In the genomic region with DNA sequence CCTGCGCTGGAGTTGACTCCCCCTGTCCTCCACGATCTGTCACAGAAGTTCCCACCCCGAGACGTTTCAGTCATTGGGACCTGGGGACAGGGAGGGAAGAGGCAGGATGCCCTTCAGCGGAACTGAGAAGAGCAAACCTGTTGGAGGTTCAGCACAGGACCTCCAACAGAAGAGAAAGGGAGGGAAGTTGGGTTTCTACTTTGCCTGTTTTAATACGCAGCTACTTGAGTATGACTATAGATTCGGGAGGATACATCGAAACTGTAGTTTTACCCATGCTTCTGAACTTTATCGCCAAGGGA, we compare ENCODE assay signal across 8 cellular contexts. TPM values are rescaled to one million over a fixed set of nuclear protein-coding genes. Genes with fewer than 3 reads are reported as not detected.
A peak's percentile ranks its signal among the peaks of the same experiment; 100 is the strongest.
DNase-seq lines count a peak whose midpoint lies in the region; ATAC-seq, FAIRE-seq and TF ChIP-seq lines count a peak whose summit lies in the region.

No MANE protein-coding gene starts in this region.

- H3K4me3 ChIP-seq in AG10803 (ENCODE audit: low read length) (peak overlapping the region; percentile 93), GM23338 (peak overlapping the region; percentile 70), keratinocyte (ENCODE audit: control insufficient read depth in 2 of 3, extremely low read depth in 1 of 3, insufficient read depth in 2 of 3, low read depth in 1 of 3, low read length in 3 of 3) (peak overlapping the region; percentile 47 to 73 (median 59))

- H3K27me3 Mint-ChIP-seq in GM23338 (ENCODE audit: insufficient read depth, low read depth, poor library complexity), result peaks cover 51% of the 10 kb centered on the region
- no peaks in the 10 kb centered on the region for H3K27me3 Mint-ChIP-seq in activated T-helper 17 cell treated with anti-CD3 and anti-CD28 coated beads, Interleukin-2, amount 50 U/mL, for 72 hours

- ATAC-seq in GM23338 (no peak), HG02763 (IDR thresholded peaks at IDR 0.05; ENCODE audit: unreplicated experiment) (no peak)
- no peak for ATAC-seq in activated T-helper 17 cell treated with anti-CD3 and anti-CD28 coated beads, Interleukin-2, amount 50 U/mL, for 72 hours (replicated peaks)

- peaks cover 29% of the 10 kb centered on the region; the same call in 1 of the 2 replicates for H3F3A ChIP-seq in GM23338 (replicated peaks; ENCODE audit: low read depth)

- peaks cover 50% of the 10 kb centered on the region for H3K4me1 Mint-ChIP-seq in GM23338
- H3K4me1 Mint-ChIP-seq in activated T-helper 17 cell treated with anti-CD3 and anti-CD28 coated beads, Interleukin-2, amount 50 U/mL, for 72 hours, result peaks cover 11% of the 10 kb centered on the region

- H3K27ac ChIP-seq in GM23338 (ENCODE audit: low read depth) (peak overlapping the region; percentile 99), keratinocyte (ENCODE audit: control insufficient read depth, insufficient read depth, low read length) (peak overlapping the region; percentile 95), temporal lobe (ENCODE audit: low read depth, low read length) (peak overlapping the region; percentile 61)

- DNase-seq in AG10803 (ENCODE audit: low read depth) (no peak), GM23338 (ENCODE audit: low spot score) (peak; percentile 44), keratinocyte (ENCODE audit: low read depth, low spot score) (no peak), globus pallidus (ENCODE audit: low spot score) (no peak)
- DNase-seq in activated CD8-positive, alpha-beta memory T cell treated with anti-CD3 and anti-CD28 coated beads, Interleukin-2, amount 50 U/mL, for 48 hours, result no peak

- H3K79me2 ChIP-seq in GM23338 (replicated peaks; ENCODE audit: insufficient read depth) (peaks cover 28% of the 10 kb centered on the region), keratinocyte (ENCODE audit: control insufficient read depth, insufficient read depth, low read length) (peaks cover 33% of the 10 kb centered on the region)

- H3K9me2 ChIP-seq in GM23338 (ENCODE audit: insufficient read depth), result no peaks in the 10 kb centered on the region

- dilution Hi-C loops in keratinocyte (cut with MboI; ENCODE audit: extremely low pct_ligation_motif_present, low sequenced_read_pairs), result no loop called here

- H2AFZ ChIP-seq in GM23338 (no peak overlapping the region), keratinocyte (ENCODE audit: control insufficient read depth, low read length) (peak overlapping the region; percentile 0)

- no peaks in the 10 kb centered on the region for H3K9me1 ChIP-seq in keratinocyte (ENCODE audit: control insufficient read depth, extremely low read depth, insufficient read depth, low read length)

- H3K27me3 ChIP-seq in GM23338 (ENCODE audit: insufficient read depth) (peaks cover 50% of the 10 kb centered on the region), keratinocyte (ENCODE audit: control insufficient read depth, extremely low read depth, insufficient read depth, low read length) (no peaks in the 10 kb centered on the region)

- peaks cover 29% of the 10 kb centered on the region for H3K36me3 Mint-ChIP-seq in GM23338 (ENCODE audit: low read depth)
- peaks cover 32% of the 10 kb centered on the region for H3K36me3 Mint-ChIP-seq in activated T-helper 17 cell treated with anti-CD3 and anti-CD28 coated beads, Interleukin-2, amount 50 U/mL, for 72 hours (ENCODE audit: low read depth)

- H3K27ac Mint-ChIP-seq in GM23338, result peak overlapping the region; percentile 90
- H3K27ac Mint-ChIP-seq in activated T-helper 17 cell treated with anti-CD3 and anti-CD28 coated beads, Interleukin-2, amount 50 U/mL, for 72 hours, result peak overlapping the region; percentile 97

- TF ChIP-seq CTCF in AG10803 (conservative IDR thresholded peaks at IDR 0.05; ENCODE audit: low read length), result no peak
- no peak for TF ChIP-seq CTCF in GM23338 (conservative IDR thresholded peaks at IDR 0.05; ENCODE audit: low read depth in 2 of 2)
- TF ChIP-seq CTCF in keratinocyte (optimal IDR thresholded peaks at IDR 0.05 in 1 of 3, IDR thresholded peaks at IDR 0.05 in 1 of 3, conservative IDR thresholded peaks at IDR 0.05 in 1 of 3; ENCODE audit: extremely low read depth in 1 of 3, insufficient read depth in 2 of 3, low read length in 3 of 3), result no peak

- no peaks in the 10 kb centered on the region for H3K9me3 ChIP-seq in keratinocyte (ENCODE audit: control insufficient read depth, low read depth, low read length)

- H3K4me2 ChIP-seq in GM23338, result peak overlapping the region; percentile 96
- H3K4me2 ChIP-seq in keratinocyte (ENCODE audit: control insufficient read depth, extremely low read depth, insufficient read depth, low read depth, low read length), result peak overlapping the region; percentile 70

- H3K4me1 ChIP-seq in GM23338 (ENCODE audit: insufficient read depth) (peaks cover 46% of the 10 kb centered on the region), keratinocyte (ENCODE audit: control insufficient read depth, extremely low read depth, insufficient read depth, low read length) (peaks cover 25% of the 10 kb centered on the region)

- H4K20me1 ChIP-seq in GM23338 (replicated peaks; ENCODE audit: insufficient read depth) (0 out of 2 replicates have a peak, but pooled peaks cover 3% of the 10 kb centered on the region), keratinocyte (ENCODE audit: control insufficient read depth, extremely low read depth, insufficient read depth, low read length) (peaks cover 19% of the 10 kb centered on the region)

- peaks cover 14% of the 10 kb centered on the region for H3K9me3 Mint-ChIP-seq in GM23338
- no peaks in the 10 kb centered on the region for H3K9me3 Mint-ChIP-seq in activated T-helper 17 cell treated with anti-CD3 and anti-CD28 coated beads, Interleukin-2, amount 50 U/mL, for 72 hours

- peak overlapping the region; percentile 89 for H3K4me3 Mint-ChIP-seq in GM23338
- peak overlapping the region; percentile 91 for H3K4me3 Mint-ChIP-seq in activated T-helper 17 cell treated with anti-CD3 and anti-CD28 coated beads, Interleukin-2, amount 50 U/mL, for 72 hours

- H3K36me3 ChIP-seq in GM23338 (ENCODE audit: insufficient read depth) (peaks cover under 1% of the 10 kb centered on the region; the same call in 1 of the 2 replicates), keratinocyte (ENCODE audit: control insufficient read depth in 2 of 2, extremely low read depth in 1 of 2, insufficient read depth in 2 of 2, low read length in 2 of 2) (peaks cover 9 to 16% of the 10 kb centered on the region in 2 experiments)

- H3K9ac ChIP-seq in keratinocyte (ENCODE audit: control insufficient read depth, extremely low read depth, insufficient read depth, low read length), result peak overlapping the region; percentile 93

- FAIRE-seq in keratinocyte (lab: Jason Lieb, UNC), result no peak

TF ChIP-seq in GM23338, 12 proteins besides CTCF, POLR2A, EP300 and RAD21 (continues in another document):
- TF ChIP-seq ZNF114 (CRISPR knock-in tag; IDR thresholded peaks at IDR 0.05), result no peak
- TF ChIP-seq, protein P1, sequence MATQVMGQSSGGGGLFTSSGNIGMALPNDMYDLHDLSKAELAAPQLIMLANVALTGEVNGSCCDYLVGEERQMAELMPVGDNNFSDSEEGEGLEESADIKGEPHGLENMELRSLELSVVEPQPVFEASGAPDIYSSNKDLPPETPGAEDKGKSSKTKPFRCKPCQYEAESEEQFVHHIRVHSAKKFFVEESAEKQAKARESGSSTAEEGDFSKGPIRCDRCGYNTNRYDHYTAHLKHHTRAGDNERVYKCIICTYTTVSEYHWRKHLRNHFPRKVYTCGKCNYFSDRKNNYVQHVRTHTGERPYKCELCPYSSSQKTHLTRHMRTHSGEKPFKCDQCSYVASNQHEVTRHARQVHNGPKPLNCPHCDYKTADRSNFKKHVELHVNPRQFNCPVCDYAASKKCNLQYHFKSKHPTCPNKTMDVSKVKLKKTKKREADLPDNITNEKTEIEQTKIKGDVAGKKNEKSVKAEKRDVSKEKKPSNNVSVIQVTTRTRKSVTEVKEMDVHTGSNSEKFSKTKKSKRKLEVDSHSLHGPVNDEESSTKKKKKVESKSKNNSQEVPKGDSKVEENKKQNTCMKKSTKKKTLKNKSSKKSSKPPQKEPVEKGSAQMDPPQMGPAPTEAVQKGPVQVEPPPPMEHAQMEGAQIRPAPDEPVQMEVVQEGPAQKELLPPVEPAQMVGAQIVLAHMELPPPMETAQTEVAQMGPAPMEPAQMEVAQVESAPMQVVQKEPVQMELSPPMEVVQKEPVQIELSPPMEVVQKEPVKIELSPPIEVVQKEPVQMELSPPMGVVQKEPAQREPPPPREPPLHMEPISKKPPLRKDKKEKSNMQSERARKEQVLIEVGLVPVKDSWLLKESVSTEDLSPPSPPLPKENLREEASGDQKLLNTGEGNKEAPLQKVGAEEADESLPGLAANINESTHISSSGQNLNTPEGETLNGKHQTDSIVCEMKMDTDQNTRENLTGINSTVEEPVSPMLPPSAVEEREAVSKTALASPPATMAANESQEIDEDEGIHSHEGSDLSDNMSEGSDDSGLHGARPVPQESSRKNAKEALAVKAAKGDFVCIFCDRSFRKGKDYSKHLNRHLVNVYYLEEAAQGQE (IDR thresholded peaks at IDR 0.05; ENCODE audit: unreplicated experiment), result no peak
- no peak for TF ChIP-seq STAT1 (IDR thresholded peaks at IDR 0.05; ENCODE audit: unreplicated experiment)

RNA-seq across cellular contexts. Expression of gene DUSP6, which starts 2.3 kb away (rescaled TPM):
- total RNA-seq in GM23338 (2014; rRNA removed; shearing (Covaris generic)), result 153 and 191 TPM in 2 replicates
- polyA plus RNA-seq in GM23338 (2016; fragmentation: Nextera tagmentation; extraction: Ambion mirVana) (100 and 117 TPM in 2 replicates), keratinocyte (205 to 251 TPM (median 221 TPM) in 3 replicates)
- 10 to 100 TPM; 68.4 to 94.1 TPM for total RNA-seq in activated T-helper 17 cell treated with anti-CD3 and anti-CD28 coated beads, Interleukin-2, amount 50 U/mL, for 72 hours
- polyA plus RNA-seq in keratinocyte (2011; ENCODE audit: low read depth), result 66.1 TPM
- polyA plus RNA-seq in keratinocyte (2011; cell fraction: cytosol; rRNA removed), result 66.2 and 96.4 TPM in 2 replicates
- polyA plus RNA-seq in keratinocyte (2011; cell fraction: nucleus; rRNA removed), result 255 and 281 TPM in 2 replicates
- 82.7 and 187 TPM in 2 replicates for polyA plus RNA-seq in keratinocyte (2012; ENCODE audit: low replicate concordance)
- 454 to 649 TPM (median 503 TPM) in 3 replicates for polyA minus RNA-seq in keratinocyte
- polyA minus RNA-seq in keratinocyte (2011; cell fraction: cytosol; rRNA and poly(A)+ RNA removed), result 290 TPM
- polyA minus RNA-seq in keratinocyte (2011; cell fraction: nucleus; rRNA and poly(A)+ RNA removed), result 297 and 332 TPM in 2 replicates
- 23.4 TPM for total RNA-seq in temporal lobe
